In the genomic region with DNA sequence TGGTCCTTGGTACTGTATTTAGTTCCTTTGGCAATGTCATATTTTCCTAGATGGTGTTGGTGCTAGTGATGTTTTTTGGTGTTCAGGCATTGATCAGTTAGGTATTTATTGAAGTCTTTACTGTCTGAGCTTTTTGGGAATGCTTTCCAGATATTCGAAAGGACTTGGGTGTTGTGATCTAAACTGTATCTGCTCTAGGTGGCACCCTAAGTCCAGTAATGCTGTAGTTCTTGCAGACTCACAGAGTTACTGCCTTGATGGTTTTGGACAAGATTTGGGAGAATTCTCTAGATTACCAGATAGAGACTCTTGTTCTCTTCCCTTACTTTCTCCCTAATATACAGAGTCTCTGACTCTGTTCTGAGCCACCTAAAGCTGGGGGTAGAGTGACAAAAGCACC, we compare ENCODE assay signal across 12 cellular contexts.
DNase-seq lines count a peak whose midpoint lies in the region; ATAC-seq, FAIRE-seq and TF ChIP-seq lines count a peak whose summit lies in the region.
"Had no signal": no experiment of that assay in that cellular context is flagged by ENCODE, and none has a peak within 500 bp of the region (broad histone marks: within the 10 kb centered on the region; RNA-seq: fewer than 3 reads in every experiment).

No MANE protein-coding gene starts in this region.

- H3K36me3 ChIP-seq in GM12878 (ENCODE audit: control insufficient read depth in 2 of 2, insufficient read depth in 2 of 2, low read length in 1 of 2), result no peaks in the 10 kb centered on the region
- peaks cover 0 to 2% of the 10 kb centered on the region in 2 donors for H3K36me3 ChIP-seq in adrenal gland (replicated peaks in 1 of 2)
- H3K36me3 ChIP-seq: upper lobe of left lung had no signal

- SMC1A ChIA-PET in GM12878 (lab: Charles Lee; ENCODE audit: uncharacterized antibody, unreplicated experiment), result no interaction called here

- no peaks in the 10 kb centered on the region for H3K27me3 ChIP-seq in GM12878 (replicated peaks in 1 of 2; ENCODE audit: control insufficient read depth in 2 of 2, insufficient read depth in 2 of 2, low read length in 1 of 2)
- H3K27me3 ChIP-seq in adrenal gland, result no peaks in the 10 kb centered on the region
- H3K27me3 ChIP-seq: upper lobe of left lung had no signal

- POLR2A ChIA-PET in GM12878 (lab: Charles Lee), result no interaction called here

- TF ChIP-seq EP300 in GM12878 (IDR thresholded peaks at IDR 0.05; ENCODE audit: borderline replicate concordance in 1 of 2, control insufficient read depth in 1 of 2, low read depth in 2 of 2, low read length in 2 of 2), result no peak

- H4K20me1 ChIP-seq in GM12878 (ENCODE audit: control insufficient read depth, insufficient read depth), result no peaks in the 10 kb centered on the region

- H3K4me2 ChIP-seq in GM12878 (ENCODE audit: control insufficient read depth, insufficient read depth), result no peak overlapping the region

- no peak overlapping the region for H3K4me3 ChIP-seq in GM12878
- no peak overlapping the region for H3K4me3 ChIP-seq in adrenal gland
- H3K4me3 ChIP-seq: upper lobe of left lung had no signal

- H3K4me1 ChIP-seq in GM12878 (ENCODE audit: control insufficient read depth, insufficient read depth, low read length) (no peaks in the 10 kb centered on the region), adrenal gland (replicated peaks in 1 of 2) (no peaks in the 10 kb centered on the region)
- H3K4me1 ChIP-seq: upper lobe of left lung had no signal

- TF ChIP-seq CTCF in GM12878 (IDR thresholded peaks at IDR 0.05 in 2 of 3, conservative IDR thresholded peaks at IDR 0.05 in 1 of 3; ENCODE audit: control insufficient read depth in 2 of 3, extremely low read depth in 1 of 3, insufficient read depth in 1 of 3, low read depth in 3 of 3, low read length in 3 of 3) (peak in 2 of 3 experiments; percentile 8 to 18; a peak in 3 of 6 replicates), adrenal gland (IDR thresholded peaks at IDR 0.05) (no peak)

- TF ChIP-seq RAD21 in GM12878 (IDR thresholded peaks at IDR 0.05; ENCODE audit: insufficient read depth, low read depth, low read length), result peak; percentile 38; the same call in 1 of the 2 replicates

- RAD21 ChIA-PET in GM12878 (lab: Charles Lee; ENCODE audit: unreplicated experiment), result no interaction called here

- no peak overlapping the region for H2AFZ ChIP-seq in GM12878 (ENCODE audit: control insufficient read depth, low read depth, low read length)

- H3K79me2 ChIP-seq in GM12878 (ENCODE audit: control insufficient read depth, insufficient read depth, low read length), result no peaks in the 10 kb centered on the region

- H3K27ac ChIP-seq in GM12878 (ENCODE audit: control insufficient read depth, insufficient read depth) (no peak overlapping the region), adrenal gland (no peak overlapping the region)
- H3K27ac ChIP-seq: upper lobe of left lung had no signal

- ATAC-seq in GM12878 (no peak), GM21576 (IDR thresholded peaks at IDR 0.05; ENCODE audit: unreplicated experiment) (no peak)

- no peak for FAIRE-seq in GM12878 (lab: Jason Lieb, UNC)
- FAIRE-seq: endometrium had no signal

- no peak overlapping the region for H3K9ac ChIP-seq in GM12878 (ENCODE audit: control insufficient read depth, insufficient read depth, low read length)

- TF ChIP-seq POLR2A in GM12878 (IDR thresholded peaks at IDR 0.05; ENCODE audit: low read depth, low read length), result no peak
- no peak for TF ChIP-seq POLR2A in adrenal gland (IDR thresholded peaks at IDR 0.05)

- no TSS peak for BruUV-seq in GM12878 (replicated peaks; lab: Mats Ljungman, UMichigan)

- DNase-seq in ELR (ENCODE audit: low read depth) (peak; percentile 54), LoVo (ENCODE audit: low spot score) (peak; percentile 5), GM12878 (ENCODE audit: low read depth, low spot score) (no peak), myocyte (ENCODE audit: low read depth) (peak; percentile 36), adrenal gland (no peak), A172 (ENCODE audit: low spot score) (no peak), GOT3 (lab: John Stamatoyannopoulos, UW) (no peak)
- DNase-seq: activated CD4-positive, alpha-beta memory T cell treated with anti-CD3 and anti-CD28 coated beads for 36 hours; NCI-H1930; upper lobe of left lung had no signal

- WGBS in GM12878 (ENCODE audit: insufficient coverage, insufficient replicate concordance, low lambda C conversion rate, missing lambda C conversion rate), result 0% methylated on average over 1 of the region's 1 CpG
- 56 to 66% (median 58%) methylated on average over 1 of the region's 1 CpG for WGBS in adrenal gland, 4 donors

- CTCF ChIA-PET in GM12878 (lab: Yijun Ruan, JAX), result no interaction called here

- H3K9me3 ChIP-seq in GM12878 (replicated peaks; ENCODE audit: control insufficient read depth, insufficient read depth, low read length) (no peaks in the 10 kb centered on the region), adrenal gland (replicated peaks in 1 of 3) (no peaks in the 10 kb centered on the region)
- H3K9me3 ChIP-seq: upper lobe of left lung had no signal

- intact Hi-C loops in GM12878 (cut with micrococcal nuclease; ENCODE audit: unreplicated experiment) (loop anchor here (10.0 kb wide), 1 partner anchor 498 kb away; no protein-coding TSS in a partner anchor), adrenal gland (cut with DNase I) (no loop called here)

- in situ Hi-C loops in GM12878 (cut with MboI), result no loop called here

TF ChIP-seq in GM12878, 131 proteins besides CTCF, POLR2A, EP300 and RAD21:
- TF ChIP-seq SP1 (IDR thresholded peaks at IDR 0.05; ENCODE audit: low read depth, low read length) (no peak), IRF4 (IDR thresholded peaks at IDR 0.05; ENCODE audit: low read depth, low read length) (no peak), HDGF (IDR thresholded peaks at IDR 0.05) (no peak), ESRRA (IDR thresholded peaks at IDR 0.05; ENCODE audit: low read length) (no peak), IKZF2 (IDR thresholded peaks at IDR 0.05) (no peak), E2F8 (IDR thresholded peaks at IDR 0.05; ENCODE audit: low read depth, partially characterized antibody) (no peak), SRF (IDR thresholded peaks at IDR 0.05; ENCODE audit: low read depth in 2 of 2, low read length in 2 of 2) (no peak), SREBF2 (IDR thresholded peaks at IDR 0.05; ENCODE audit: low read length) (no peak), TARDBP (IDR thresholded peaks at IDR 0.05; ENCODE audit: borderline replicate concordance) (no peak), ZZZ3 (IDR thresholded peaks at IDR 0.05; ENCODE audit: control insufficient read depth, insufficient read length, low read depth) (no peak), RB1 (IDR thresholded peaks at IDR 0.05; ENCODE audit: borderline replicate concordance) (no peak), GATAD2B (conservative IDR thresholded peaks at IDR 0.05; ENCODE audit: low read depth) (no peak), MYC (IDR thresholded peaks at IDR 0.05; ENCODE audit: insufficient read depth, insufficient read length, insufficient replicate concordance, low read length, severe bottlenecking) (no peak), EED (IDR thresholded peaks at IDR 0.05; ENCODE audit: low read depth) (no peak), MYB (IDR thresholded peaks at IDR 0.05; ENCODE audit: borderline replicate concordance, low read depth, low read length) (no peak), ASH2L (IDR thresholded peaks at IDR 0.05; ENCODE audit: borderline replicate concordance, low read depth) (no peak), ZNF217 (IDR thresholded peaks at IDR 0.05) (no peak)
- TF ChIP-seq, protein P1, sequence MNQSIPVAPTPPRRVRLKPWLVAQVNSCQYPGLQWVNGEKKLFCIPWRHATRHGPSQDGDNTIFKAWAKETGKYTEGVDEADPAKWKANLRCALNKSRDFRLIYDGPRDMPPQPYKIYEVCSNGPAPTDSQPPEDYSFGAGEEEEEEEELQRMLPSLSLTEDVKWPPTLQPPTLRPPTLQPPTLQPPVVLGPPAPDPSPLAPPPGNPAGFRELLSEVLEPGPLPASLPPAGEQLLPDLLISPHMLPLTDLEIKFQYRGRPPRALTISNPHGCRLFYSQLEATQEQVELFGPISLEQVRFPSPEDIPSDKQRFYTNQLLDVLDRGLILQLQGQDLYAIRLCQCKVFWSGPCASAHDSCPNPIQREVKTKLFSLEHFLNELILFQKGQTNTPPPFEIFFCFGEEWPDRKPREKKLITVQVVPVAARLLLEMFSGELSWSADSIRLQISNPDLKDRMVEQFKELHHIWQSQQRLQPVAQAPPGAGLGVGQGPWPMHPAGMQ (IDR thresholded peaks at IDR 0.05; ENCODE audit: borderline replicate concordance), result no peak
- TF ChIP-seq, protein P2, sequence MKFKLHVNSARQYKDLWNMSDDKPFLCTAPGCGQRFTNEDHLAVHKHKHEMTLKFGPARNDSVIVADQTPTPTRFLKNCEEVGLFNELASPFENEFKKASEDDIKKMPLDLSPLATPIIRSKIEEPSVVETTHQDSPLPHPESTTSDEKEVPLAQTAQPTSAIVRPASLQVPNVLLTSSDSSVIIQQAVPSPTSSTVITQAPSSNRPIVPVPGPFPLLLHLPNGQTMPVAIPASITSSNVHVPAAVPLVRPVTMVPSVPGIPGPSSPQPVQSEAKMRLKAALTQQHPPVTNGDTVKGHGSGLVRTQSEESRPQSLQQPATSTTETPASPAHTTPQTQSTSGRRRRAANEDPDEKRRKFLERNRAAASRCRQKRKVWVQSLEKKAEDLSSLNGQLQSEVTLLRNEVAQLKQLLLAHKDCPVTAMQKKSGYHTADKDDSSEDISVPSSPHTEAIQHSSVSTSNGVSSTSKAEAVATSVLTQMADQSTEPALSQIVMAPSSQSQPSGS (IDR thresholded peaks at IDR 0.05; ENCODE audit: low read length), result no peak
TF ChIP-seq in GM12878: peak in this region for 0.

Comparison
In these comparisons a context has a peak if more than half of its experiments do, and no peak if none do; other contexts are left out.
1. DNase-seq: peak in ELR (single experiment), LoVo (single experiment) and myocyte (single experiment); none in GM12878 (single experiment), adrenal gland (0 of 7), A172 (single experiment) and GOT3 (single experiment).
2. CTCF ChIP-seq: peak in GM12878 (2 of 3); none in adrenal gland (0 of 6).